ENCODE assay signal across 1 cellular context in genomic region chr7:123439186-123439585, GRCh38.
TF ChIP-seq lines count a peak whose summit lies in the region.

No MANE protein-coding gene starts in this region.

TF ChIP-seq in GM23338, 12 proteins besides CTCF, POLR2A, EP300 and RAD21 (continued from another document):
- TF ChIP-seq, protein P1, sequence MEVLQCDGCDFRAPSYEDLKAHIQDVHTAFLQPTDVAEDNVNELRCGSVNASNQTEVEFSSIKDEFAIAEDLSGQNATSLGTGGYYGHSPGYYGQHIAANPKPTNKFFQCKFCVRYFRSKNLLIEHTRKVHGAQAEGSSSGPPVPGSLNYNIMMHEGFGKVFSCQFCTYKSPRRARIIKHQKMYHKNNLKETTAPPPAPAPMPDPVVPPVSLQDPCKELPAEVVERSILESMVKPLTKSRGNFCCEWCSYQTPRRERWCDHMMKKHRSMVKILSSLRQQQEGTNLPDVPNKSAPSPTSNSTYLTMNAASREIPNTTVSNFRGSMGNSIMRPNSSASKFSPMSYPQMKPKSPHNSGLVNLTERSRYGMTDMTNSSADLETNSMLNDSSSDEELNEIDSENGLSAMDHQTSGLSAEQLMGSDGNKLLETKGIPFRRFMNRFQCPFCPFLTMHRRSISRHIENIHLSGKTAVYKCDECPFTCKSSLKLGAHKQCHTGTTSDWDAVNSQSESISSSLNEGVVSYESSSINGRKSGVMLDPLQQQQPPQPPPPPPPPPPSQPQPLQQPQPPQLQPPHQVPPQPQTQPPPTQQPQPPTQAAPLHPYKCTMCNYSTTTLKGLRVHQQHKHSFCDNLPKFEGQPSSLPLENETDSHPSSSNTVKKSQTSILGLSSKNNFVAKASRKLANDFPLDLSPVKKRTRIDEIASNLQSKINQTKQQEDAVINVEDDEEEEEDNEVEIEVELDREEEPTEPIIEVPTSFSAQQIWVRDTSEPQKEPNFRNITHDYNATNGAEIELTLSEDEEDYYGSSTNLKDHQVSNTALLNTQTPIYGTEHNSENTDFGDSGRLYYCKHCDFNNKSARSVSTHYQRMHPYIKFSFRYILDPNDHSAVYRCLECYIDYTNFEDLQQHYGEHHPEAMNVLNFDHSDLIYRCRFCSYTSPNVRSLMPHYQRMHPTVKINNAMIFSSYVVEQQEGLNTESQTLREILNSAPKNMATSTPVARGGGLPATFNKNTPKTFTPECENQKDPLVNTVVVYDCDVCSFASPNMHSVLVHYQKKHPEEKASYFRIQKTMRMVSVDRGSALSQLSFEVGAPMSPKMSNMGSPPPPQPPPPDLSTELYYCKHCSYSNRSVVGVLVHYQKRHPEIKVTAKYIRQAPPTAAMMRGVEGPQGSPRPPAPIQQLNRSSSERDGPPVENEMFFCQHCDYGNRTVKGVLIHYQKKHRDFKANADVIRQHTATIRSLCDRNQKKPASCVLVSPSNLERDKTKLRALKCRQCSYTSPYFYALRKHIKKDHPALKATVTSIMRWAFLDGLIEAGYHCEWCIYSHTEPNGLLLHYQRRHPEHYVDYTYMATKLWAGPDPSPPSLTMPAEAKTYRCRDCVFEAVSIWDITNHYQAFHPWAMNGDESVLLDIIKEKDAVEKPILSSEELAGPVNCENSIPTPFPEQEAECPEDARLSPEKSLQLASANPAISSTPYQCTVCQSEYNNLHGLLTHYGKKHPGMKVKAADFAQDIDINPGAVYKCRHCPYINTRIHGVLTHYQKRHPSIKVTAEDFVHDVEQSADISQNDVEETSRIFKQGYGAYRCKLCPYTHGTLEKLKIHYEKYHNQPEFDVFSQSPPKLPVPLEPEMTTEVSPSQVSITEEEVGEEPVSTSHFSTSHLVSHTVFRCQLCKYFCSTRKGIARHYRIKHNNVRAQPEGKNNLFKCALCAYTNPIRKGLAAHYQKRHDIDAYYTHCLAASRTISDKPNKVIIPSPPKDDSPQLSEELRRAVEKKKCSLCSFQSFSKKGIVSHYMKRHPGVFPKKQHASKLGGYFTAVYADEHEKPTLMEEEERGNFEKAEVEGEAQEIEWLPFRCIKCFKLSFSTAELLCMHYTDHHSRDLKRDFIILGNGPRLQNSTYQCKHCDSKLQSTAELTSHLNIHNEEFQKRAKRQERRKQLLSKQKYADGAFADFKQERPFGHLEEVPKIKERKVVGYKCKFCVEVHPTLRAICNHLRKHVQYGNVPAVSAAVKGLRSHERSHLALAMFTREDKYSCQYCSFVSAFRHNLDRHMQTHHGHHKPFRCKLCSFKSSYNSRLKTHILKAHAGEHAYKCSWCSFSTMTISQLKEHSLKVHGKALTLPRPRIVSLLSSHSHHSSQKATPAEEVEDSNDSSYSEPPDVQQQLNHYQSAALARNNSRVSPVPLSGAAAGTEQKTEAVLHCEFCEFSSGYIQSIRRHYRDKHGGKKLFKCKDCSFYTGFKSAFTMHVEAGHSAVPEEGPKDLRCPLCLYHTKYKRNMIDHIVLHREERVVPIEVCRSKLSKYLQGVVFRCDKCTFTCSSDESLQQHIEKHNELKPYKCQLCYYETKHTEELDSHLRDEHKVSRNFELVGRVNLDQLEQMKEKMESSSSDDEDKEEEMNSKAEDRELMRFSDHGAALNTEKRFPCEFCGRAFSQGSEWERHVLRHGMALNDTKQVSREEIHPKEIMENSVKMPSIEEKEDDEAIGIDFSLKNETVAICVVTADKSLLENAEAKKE (CRISPR knock-in tag; IDR thresholded peaks at IDR 0.05): no peak
- TF ChIP-seq POLR2AphosphoS5 (IDR thresholded peaks at IDR 0.05; ENCODE audit: low read depth): no peak
